ENCODE assay signal across 8 cellular contexts in the genomic region with DNA sequence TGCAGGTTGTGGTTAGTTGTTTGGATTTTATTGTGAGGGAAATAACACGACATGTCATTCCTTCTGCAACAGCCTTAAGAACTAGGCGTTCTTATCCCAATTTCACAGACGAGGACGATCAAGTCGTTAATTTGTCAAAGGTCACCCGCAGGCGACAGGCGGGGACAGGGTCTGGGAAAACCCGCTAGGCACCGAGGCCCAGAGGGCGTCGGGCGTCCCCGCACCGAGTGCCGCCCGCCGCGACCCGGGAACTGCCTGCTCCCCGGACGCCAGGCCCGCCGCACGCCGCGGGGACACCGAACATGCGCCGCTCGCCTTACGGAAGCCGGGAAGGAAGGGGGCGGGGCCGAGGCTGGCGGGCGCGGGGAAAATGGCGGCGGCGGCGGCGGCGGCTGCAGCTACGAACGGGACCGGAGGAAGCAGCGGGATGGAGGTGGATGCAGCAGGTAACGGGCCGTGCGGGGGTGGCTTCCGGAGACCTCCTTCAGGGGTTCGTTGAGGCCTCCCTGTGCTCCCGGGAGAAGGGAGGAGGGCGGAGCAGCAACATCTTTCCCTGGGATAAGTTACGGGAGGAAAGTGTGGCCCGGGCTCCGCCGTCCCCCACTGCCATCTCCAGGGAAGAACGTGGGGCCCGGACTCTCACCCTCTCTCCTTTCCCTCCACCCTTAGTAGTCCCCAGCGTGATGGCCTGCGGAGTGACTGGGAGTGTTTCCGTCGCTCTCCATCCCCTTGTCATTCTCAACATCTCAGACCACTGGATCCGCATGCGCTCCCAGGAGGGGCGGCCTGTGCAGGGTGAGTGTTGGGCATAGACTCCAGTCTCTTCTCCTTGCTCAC. TPM values are rescaled to one million over a fixed set of nuclear protein-coding genes. Genes with fewer than 3 reads are reported as not detected.
DNase-seq lines count a peak whose midpoint lies in the region; ATAC-seq and TF ChIP-seq lines count a peak whose summit lies in the region.

COPS6 (plus strand) TSS at position 349 of the 837 bp plus-strand sequence; CDS start at position 371, 22 bp downstream.

- H3K9me3 ChIP-seq in CD8-positive, alpha-beta T cell (ENCODE audit: low read length) = no peaks in the 10 kb centered on the region
- H3K9me3 ChIP-seq in hepatocyte (ENCODE audit: low read depth) (no peaks in the 10 kb centered on the region), vagina (no peaks in the 10 kb centered on the region)

- H3K79me2 ChIP-seq in hepatocyte = peaks cover 15% of the 10 kb centered on the region

- H3K27ac Mint-ChIP-seq in CD8-positive, alpha-beta T cell = peak within 1 kb of the TSS; percentile 95

- H3K9me2 ChIP-seq in hepatocyte (replicated peaks; ENCODE audit: insufficient read depth) = no peaks in the 10 kb centered on the region

- H3K4me2 ChIP-seq in hepatocyte = peak within 1 kb of the TSS; percentile 87

- no peaks in the 10 kb centered on the region for H3K27me3 ChIP-seq in CD8-positive, alpha-beta T cell (ENCODE audit: insufficient read depth, low read length)
- H3K27me3 ChIP-seq in hepatocyte (no peaks in the 10 kb centered on the region), vagina (no peaks in the 10 kb centered on the region)

- peak; percentile 72 to 93 (median 86) for DNase-seq in CD8-positive, alpha-beta T cell
- peak; percentile 57 for DNase-seq in NCI-H1105 (lab: John Stamatoyannopoulos, UW)
- peak; percentile 92 for DNase-seq in T-helper 9 cell
- DNase-seq in astrocyte of the hippocampus (ENCODE audit: low read depth, low spot score) = peak; percentile 92
- peak; percentile 90 for DNase-seq in hepatocyte (ENCODE audit: low spot score)
- DNase-seq in retina = peak; percentile 92
- DNase-seq in vagina (ENCODE audit: extremely low spot score in 2 of 2) = no peak

- peak in 1 of 2 donors; percentile 76 for TF ChIP-seq POLR2A in vagina (IDR thresholded peaks at IDR 0.05)

- no peaks in the 10 kb centered on the region for H3K9me3 Mint-ChIP-seq in CD8-positive, alpha-beta T cell

- H3K4me3 Mint-ChIP-seq in CD8-positive, alpha-beta T cell = peak within 1 kb of the TSS; percentile 88

- peak; percentile 89 for ATAC-seq in CD8-positive, alpha-beta T cell
- ATAC-seq in GM21529 (IDR thresholded peaks at IDR 0.05; ENCODE audit: unreplicated experiment) = peak; percentile 68

- H3K27me3 Mint-ChIP-seq in CD8-positive, alpha-beta T cell (ENCODE audit: low read depth) = no peaks in the 10 kb centered on the region

- TF ChIP-seq CTCF in CD8-positive, alpha-beta T cell (IDR thresholded peaks at IDR 0.05) = no peak
- TF ChIP-seq CTCF in hepatocyte (IDR thresholded peaks at IDR 0.05; ENCODE audit: poor library complexity) (no peak), vagina (IDR thresholded peaks at IDR 0.05) (peak in 1 of 3 experiments; percentile 33)

- peaks cover 18% of the 10 kb centered on the region for H3K4me1 ChIP-seq in CD8-positive, alpha-beta T cell (ENCODE audit: insufficient read depth, low read length)
- H3K4me1 ChIP-seq in hepatocyte (ENCODE audit: insufficient read depth) (peaks cover 20% of the 10 kb centered on the region), vagina (peaks cover 24% of the 10 kb centered on the region)

- H3K27ac ChIP-seq in CD8-positive, alpha-beta T cell (ENCODE audit: low read depth, low read length) = peak within 1 kb of the TSS; percentile 81
- H3K27ac ChIP-seq in hepatocyte (peak within 1 kb of the TSS; percentile 91), vagina (peak within 1 kb of the TSS; percentile 88)

- H4K20me1 ChIP-seq in hepatocyte (ENCODE audit: insufficient read depth, poor library complexity, severe bottlenecking) = no peaks in the 10 kb centered on the region

- intact Hi-C loops in CD8-positive, alpha-beta T cell (cut with DNase I, micrococcal nuclease) = loop anchor here (1.0 to 10.0 kb wide), 4 partner anchors 10 to 1166 kb away; partner anchors contain the start of genes MEPCE (in 1 of the 2) and ZCWPW1 (in 1 of the 2)
- intact Hi-C loops in vagina (cut with DNase I) = no loop called here

- peaks cover 44% of the 10 kb centered on the region for H3K36me3 Mint-ChIP-seq in CD8-positive, alpha-beta T cell

- H3K36me3 ChIP-seq in CD8-positive, alpha-beta T cell (ENCODE audit: insufficient read depth, low read length) = peaks cover 32% of the 10 kb centered on the region
- H3K36me3 ChIP-seq in hepatocyte (replicated peaks; ENCODE audit: insufficient read depth, low read depth) (no peaks in the 10 kb centered on the region), vagina (peaks cover 0 to 30% of the 10 kb centered on the region in 2 donors)

- H3K4me3 ChIP-seq in CD8-positive, alpha-beta T cell (ENCODE audit: low read depth, low read length) = peak within 1 kb of the TSS; percentile 89
- H3K4me3 ChIP-seq in hepatocyte = peak within 1 kb of the TSS; percentile 70
- peak within 1 kb of the TSS; percentile 94 to 95 for H3K4me3 ChIP-seq in vagina

- WGBS in hepatocyte (ENCODE audit: low lambda C conversion rate, missing lambda C conversion rate) = 2% methylated on average over 57 of the region's 68 CpGs

- POLR2A ChIA-PET in CD8-positive, alpha-beta T cell (lab: Charles Lee) = interaction anchor here (0.7 to 4.7 kb wide), 3 partner anchors 12 to 71 kb away, joined by 3 to 22 read pairs (median 4); partner anchors contain the start of genes AP4M1 and MCM7

- H3K4me1 Mint-ChIP-seq in CD8-positive, alpha-beta T cell (ENCODE audit: low read depth) = peaks cover 27% of the 10 kb centered on the region

- peak within 1 kb of the TSS; percentile 91 for H2AFZ ChIP-seq in hepatocyte

- CTCF ChIA-PET in CD8-positive, alpha-beta T cell (lab: Charles Lee) = interaction anchor here (0.6 to 1.7 kb wide), 2 partner anchors 98 to 463 kb away, joined by 3 read pairs; no protein-coding TSS in a partner anchor

RNA-seq across cellular contexts. Expression of gene COPS6, which starts in this region (rescaled TPM):
- total RNA-seq in CD8-positive, alpha-beta T cell = 10 to 100 TPM; 73.2 to 77.8 TPM
- total RNA-seq in hepatocyte (41.9 and 53.7 TPM in 2 replicates), vagina (59.9 TPM)
- 161 and 163 TPM in 2 replicates for polyA plus RNA-seq in hepatocyte

Comparison
In these comparisons a context has a peak if more than half of its experiments do, and no peak if none do; other contexts are left out.
1. DNase-seq: peak in CD8-positive, alpha-beta T cell (7 of 7), NCI-H1105 (single experiment), T-helper 9 cell (single experiment), astrocyte of the hippocampus (single experiment), hepatocyte (single experiment) and retina (single experiment); none in vagina (0 of 2).
2. Peak in every context shown above with its lines, with median percentiles within 50 percentile points of each other: H3K27ac ChIP-seq and H3K4me3 ChIP-seq.